8 cellular contexts compared by ENCODE assay signal in the genomic region with DNA sequence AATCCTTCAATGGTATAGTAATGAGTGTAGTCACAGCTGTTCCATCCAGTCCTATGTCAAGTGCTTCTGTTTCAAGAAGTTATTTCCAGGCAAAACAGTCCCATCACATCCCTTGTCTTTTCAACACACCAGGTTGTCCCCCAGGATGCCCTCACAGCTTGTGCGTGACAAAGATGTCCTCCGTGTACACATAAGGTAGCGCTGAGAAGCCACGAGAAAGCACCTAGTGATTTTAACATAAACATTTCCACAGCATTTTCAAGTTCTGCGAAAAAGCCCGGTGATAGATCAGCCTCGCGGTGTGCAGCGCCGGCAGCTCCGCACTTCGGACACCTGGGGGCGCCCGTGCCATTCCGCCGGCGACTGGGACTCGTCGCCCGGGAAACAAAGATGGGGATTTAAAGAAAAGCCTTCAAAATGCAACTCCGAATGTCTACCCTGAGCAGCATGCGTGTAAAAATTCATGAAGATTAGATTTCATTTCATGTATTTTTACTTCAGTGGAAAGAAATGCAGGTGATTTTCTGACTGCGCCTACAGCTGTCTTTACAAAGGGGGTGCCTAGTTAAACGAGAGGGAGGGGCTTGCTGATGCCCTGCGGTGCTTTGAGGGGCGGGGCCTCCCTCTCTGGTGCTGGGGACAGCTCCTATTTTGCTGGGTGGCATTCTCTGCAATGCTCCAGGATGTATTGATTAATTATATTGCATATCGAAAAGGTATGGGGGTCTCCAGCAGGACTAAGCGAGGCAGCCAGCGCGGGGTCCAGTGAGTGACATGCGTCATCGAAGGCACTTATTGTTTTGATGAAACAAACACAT. TPM values are rescaled to one million over a fixed set of nuclear protein-coding genes. Genes with fewer than 3 reads are reported as not detected.
DNase-seq lines count a peak whose midpoint lies in the region; ATAC-seq and TF ChIP-seq lines count a peak whose summit lies in the region.

No MANE protein-coding gene starts in this region.

- intact Hi-C loops in A673 (cut with micrococcal nuclease; ENCODE audit: unreplicated experiment) = loop anchor here (1.0 to 5.0 kb wide), 5 partner anchors 40 to 1294 kb away; partner anchors contain the start of gene EPHB1

- no peak overlapping the region for H3K27ac Mint-ChIP-seq in effector memory CD8-positive, alpha-beta T cell

- H3K9me3 ChIP-seq in A673 (ENCODE audit: low read depth, low read length, poor library complexity, severe bottlenecking) = no peaks in the 10 kb centered on the region

- peaks cover 2% of the 10 kb centered on the region for H3K36me3 Mint-ChIP-seq in effector memory CD8-positive, alpha-beta T cell (ENCODE audit: insufficient read depth)

- CTCF ChIA-PET in A673 (lab: Charles Lee) = interaction anchor here (0.6 to 1.5 kb wide), 5 partner anchors 51 to 901 kb away, joined by 4 to 6 read pairs (median 5); partner anchors contain the start of gene EPHB1

- H3K27me3 Mint-ChIP-seq in effector memory CD8-positive, alpha-beta T cell = peaks cover 11 to 49% of the 10 kb centered on the region in 2 donors

- peak overlapping the region in 1 of 2 donors; percentile 18 for H3K4me3 Mint-ChIP-seq in effector memory CD8-positive, alpha-beta T cell

- peak overlapping the region; percentile 5 for H3K4me3 ChIP-seq in A673 (ENCODE audit: low read depth, low read length, poor library complexity, severe bottlenecking)

- ATAC-seq in GM18498 (IDR thresholded peaks at IDR 0.05; ENCODE audit: unreplicated experiment) = peak; percentile 81
- peak; percentile 70 for ATAC-seq in HG03135 (IDR thresholded peaks at IDR 0.05; ENCODE audit: unreplicated experiment)
- ATAC-seq in effector memory CD8-positive, alpha-beta T cell (replicated peaks) = peak; percentile 46

- POLR2A ChIA-PET in A673 (lab: Charles Lee; ENCODE audit: low non-redundant PET) = no interaction called here

- peak; percentile 99 for TF ChIP-seq CTCF in A673 (conservative IDR thresholded peaks at IDR 0.05; ENCODE audit: low read depth, low read length)

- no peak overlapping the region for H3K27ac ChIP-seq in A673 (ENCODE audit: low read depth, low read length, poor library complexity, severe bottlenecking)

- peaks cover 20% of the 10 kb centered on the region for H3K4me1 ChIP-seq in A673 (ENCODE audit: insufficient read depth, low read length, poor library complexity, severe bottlenecking)

- DNase-seq in A673 (ENCODE audit: low spot score) = peak; percentile 85
- peak; percentile 29 for DNase-seq in NCI-H446 treated with DMSO at 0.1 percent for 48 hours (lab: John Stamatoyannopoulos, UW)
- peak; percentile 23 to 42 for DNase-seq in activated CD4-positive, alpha-beta T cell treated with anti-CD3 and anti-CD28 coated beads, Interleukin-2, amount 50 U/mL, for 24 hours (ENCODE audit: low read depth in 1 of 2, low spot score in 1 of 2)
- peak; percentile 11 to 43 (median 24) for DNase-seq in effector memory CD8-positive, alpha-beta T cell
- DNase-seq in medulla oblongata (ENCODE audit: extremely low spot score) = peak; percentile 76
- DNase-seq in stimulated activated CD8-positive, alpha-beta memory T cell treated with anti-CD3 and anti-CD28 coated beads, Interleukin-4, amount 100 ng/mL, for 1 hour (ENCODE audit: low read depth in 2 of 2, low spot score in 1 of 2) = peak; percentile 7 to 13

- no peaks in the 10 kb centered on the region for H3K36me3 ChIP-seq in A673 (ENCODE audit: insufficient read depth, low read length, poor library complexity, severe bottlenecking)

- no TSS peak for BruUV-seq in A673 (replicated peaks; lab: Mats Ljungman, UMichigan)

- peaks cover 4 to 7% of the 10 kb centered on the region in 2 donors for H3K4me1 Mint-ChIP-seq in effector memory CD8-positive, alpha-beta T cell (ENCODE audit: low read depth in 2 of 2)

- H3K27me3 ChIP-seq in A673 (replicated peaks; ENCODE audit: insufficient read depth, low read depth, low read length, poor library complexity) = peaks cover 3% of the 10 kb centered on the region

- no peaks in the 10 kb centered on the region for H3K9me3 Mint-ChIP-seq in effector memory CD8-positive, alpha-beta T cell

RNA-seq across cellular contexts. Expression of gene KY, which starts 49.9 kb away (rescaled TPM):
- not detected in 2 replicates for total RNA-seq in A673 (2021)

Comparison
In these comparisons a context has a peak if more than half of its experiments do, and no peak if none do; other contexts are left out.
1. DNase-seq: peak in every context shown above with its lines; median percentile 85 in A673; 76 in medulla oblongata; 32 in activated CD4-positive, alpha-beta T cell treated with anti-CD3 and anti-CD28 coated beads, Interleukin-2, amount 50 U/mL, for 24 hours; 29 in NCI-H446 treated with DMSO at 0.1 percent for 48 hours; 24 in effector memory CD8-positive, alpha-beta T cell; 10 in stimulated activated CD8-positive, alpha-beta memory T cell treated with anti-CD3 and anti-CD28 coated beads, Interleukin-4, amount 100 ng/mL, for 1 hour.